In genomic region chr20:53652090-53652858, GRCh38 we compare ENCODE assay signal across 9 cellular contexts. TPM values are rescaled to one million over a fixed set of nuclear protein-coding genes. Genes with fewer than 3 reads are reported as not detected.
DNase-seq lines count a peak whose midpoint lies in the region; ATAC-seq, FAIRE-seq and TF ChIP-seq lines count a peak whose summit lies in the region.
"Had no signal": no experiment of that assay in that cellular context is flagged by ENCODE, and none has a peak within 500 bp of the region (broad histone marks: within the 10 kb centered on the region; RNA-seq: fewer than 3 reads in every experiment).

No MANE protein-coding gene starts in this region.

- TF ChIP-seq EP300 in esophagus muscularis mucosa (IDR thresholded peaks at IDR 0.05), result no peak

- 28% methylated on average over 7 of the region's 7 CpGs for WGBS in esophagus muscularis mucosa
- WGBS in small intestine, 3 donors, result 1 to 20% (median 3%) methylated on average over 7 of the region's 7 CpGs

- no peaks in the 10 kb centered on the region for H3K27me3 ChIP-seq in esophagus muscularis mucosa
- H3K27me3 ChIP-seq in small intestine (ENCODE audit: control insufficient read depth in 2 of 2, insufficient read depth in 2 of 2, low read length in 2 of 2), result no peaks in the 10 kb centered on the region

- H3K4me3 Mint-ChIP-seq in activated naive CD4-positive, alpha-beta T cell treated with anti-CD3 and anti-CD28 coated beads, Interleukin-2, amount 10 ng/mL, durations not matched to agents 7 days and 5 days, result peak overlapping the region; percentile 71

- CTCF ChIA-PET in activated naive CD4-positive, alpha-beta T cell treated with anti-CD3 and anti-CD28 coated beads, Interleukin-2, amount 10 ng/mL, durations not matched to agents 7 days and 5 days (lab: Charles Lee), result interaction anchor here (1.3 kb wide), 1 partner anchor 10 kb away, joined by 4 read pairs; no protein-coding TSS in a partner anchor

- H3K27me3 Mint-ChIP-seq in activated naive CD4-positive, alpha-beta T cell treated with anti-CD3 and anti-CD28 coated beads, Interleukin-2, amount 10 ng/mL, durations not matched to agents 7 days and 5 days, result no peaks in the 10 kb centered on the region

- H3K27ac Mint-ChIP-seq in activated naive CD4-positive, alpha-beta T cell treated with anti-CD3 and anti-CD28 coated beads, Interleukin-2, amount 10 ng/mL, durations not matched to agents 7 days and 5 days, result peak overlapping the region; percentile 99

- H3K4me1 ChIP-seq in esophagus muscularis mucosa, result peaks cover 11 to 23% (median 21%) of the 10 kb centered on the region in 4 donors
- H3K4me1 ChIP-seq in small intestine (ENCODE audit: control insufficient read depth in 2 of 2, insufficient read depth in 1 of 2, low read depth in 1 of 2, low read length in 1 of 2), result peaks cover 3 to 5% of the 10 kb centered on the region in 2 donors

- no peaks in the 10 kb centered on the region for H3K36me3 Mint-ChIP-seq in activated naive CD4-positive, alpha-beta T cell treated with anti-CD3 and anti-CD28 coated beads, Interleukin-2, amount 10 ng/mL, durations not matched to agents 7 days and 5 days

- H3K9me3 ChIP-seq in esophagus muscularis mucosa (no peaks in the 10 kb centered on the region), small intestine (ENCODE audit: control insufficient read depth, low read depth) (no peaks in the 10 kb centered on the region)

- DNase-seq in activated naive CD4-positive, alpha-beta T cell treated with anti-CD3 and anti-CD28 coated beads, Interleukin-2, amount 10 ng/mL, durations not matched to agents 7 days and 5 days, result no peak
- no peak for DNase-seq in activated naive CD4-positive, alpha-beta T cell (lab: John Stamatoyannopoulos, UW)
- DNase-seq in NCI-H2227 (lab: John Stamatoyannopoulos, UW; ENCODE audit: unreplicated experiment) (peak; percentile 56), esophagus muscularis mucosa (ENCODE audit: extremely low spot score) (no peak), small intestine (peak; percentile 84), hypothalamus (lab: John Stamatoyannopoulos, UW) (no peak), UCSD-AML1 (lab: John Stamatoyannopoulos, UW; ENCODE audit: unreplicated experiment) (no peak)

- FAIRE-seq in small intestine (lab: Jason Lieb, UNC), result no peak
- FAIRE-seq: colon had no signal

- ATAC-seq in HG02852 (IDR thresholded peaks at IDR 0.05; ENCODE audit: unreplicated experiment), result peak; percentile 74

- no peaks in the 10 kb centered on the region for H3K9me3 Mint-ChIP-seq in activated naive CD4-positive, alpha-beta T cell treated with anti-CD3 and anti-CD28 coated beads, Interleukin-2, amount 10 ng/mL, durations not matched to agents 7 days and 5 days

- TF ChIP-seq POLR2A in esophagus muscularis mucosa (IDR thresholded peaks at IDR 0.05; ENCODE audit: low read depth), result no peak

- H3K36me3 ChIP-seq in esophagus muscularis mucosa (no peaks in the 10 kb centered on the region), small intestine (ENCODE audit: control insufficient read depth in 2 of 2, insufficient read depth in 2 of 2, low read length in 2 of 2) (no peaks in the 10 kb centered on the region)

- H3K27ac ChIP-seq in esophagus muscularis mucosa (replicated peaks in 1 of 4) (peak overlapping the region; percentile 20 to 31 (median 28)), small intestine (ENCODE audit: low read depth in 1 of 2, low read length in 1 of 2) (peak overlapping the region; percentile 76 to 88)

- intact Hi-C loops in esophagus muscularis mucosa (cut with DNase I), result no loop called here

- TF ChIP-seq CTCF in esophagus muscularis mucosa (IDR thresholded peaks at IDR 0.05), result no peak

- peaks cover 46% of the 10 kb centered on the region for H3K4me1 Mint-ChIP-seq in activated naive CD4-positive, alpha-beta T cell treated with anti-CD3 and anti-CD28 coated beads, Interleukin-2, amount 10 ng/mL, durations not matched to agents 7 days and 5 days

- no peak overlapping the region for H3K4me3 ChIP-seq in esophagus muscularis mucosa
- no peak overlapping the region for H3K4me3 ChIP-seq in small intestine (ENCODE audit: low read depth in 1 of 2, low read length in 2 of 2)

RNA-seq across cellular contexts. Expression of gene ZNF217, which starts 58.6 kb away (rescaled TPM):
- total RNA-seq in esophagus muscularis mucosa, result 10 to 100 TPM; 15.4 to 27.3 (median 18.6) TPM
- 10 to 100 TPM in 1 of 3 donors, 1 to 10 TPM in 2; 4.1 to 12.0 (median 5.4) TPM for polyA plus RNA-seq in small intestine

Comparison
In these comparisons a context has a peak if more than half of its experiments do, and no peak if none do; other contexts are left out.
1. DNase-seq: peak in NCI-H2227 (single experiment) and small intestine (single experiment); none in activated naive CD4-positive, alpha-beta T cell treated with anti-CD3 and anti-CD28 coated beads, Interleukin-2, amount 10 ng/mL, durations not matched to agents 7 days and 5 days (single experiment), activated naive CD4-positive, alpha-beta T cell (0 of 4), esophagus muscularis mucosa (single experiment), hypothalamus (0 of 51) and UCSD-AML1 (single experiment).